In the genomic region with DNA sequence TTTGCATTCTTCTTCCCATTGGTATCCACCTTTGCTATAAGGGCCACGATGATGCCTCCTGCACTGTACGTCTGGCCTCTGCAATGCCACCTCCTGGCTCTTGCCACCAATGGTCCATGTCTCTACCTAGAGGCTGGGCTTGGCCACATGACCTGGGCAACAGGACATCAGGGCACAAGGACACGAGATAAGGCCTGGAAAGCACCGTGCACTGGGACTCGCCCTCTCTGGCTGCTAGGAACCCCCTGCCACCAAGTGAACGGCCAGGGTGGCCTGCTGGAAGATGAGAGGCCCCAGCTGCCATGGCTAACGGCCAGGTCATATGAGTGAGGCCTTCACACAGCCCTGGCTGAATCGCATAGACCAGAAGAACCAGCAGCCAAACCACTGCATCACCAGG, we compare ENCODE assay signal across 12 cellular contexts.
"Had no signal": no experiment of that assay in that cellular context is flagged by ENCODE, and none has a peak within 500 bp of the region (broad histone marks: within the 10 kb centered on the region; RNA-seq: fewer than 3 reads in every experiment).

No MANE protein-coding gene starts in this region.

- H3K27ac Mint-ChIP-seq: activated naive CD8-positive, alpha-beta T cell; T-helper 1 cell treated with Interleukin-12 subunit alpha and Interleukin-12 subunit beta and Interleukin-4 antibody, amounts not matched to agents 30 μg/mL and 1 μg/mL, for 36 hours had no signal

- H3K27me3 Mint-ChIP-seq: activated naive CD8-positive, alpha-beta T cell had no signal

- ATAC-seq: left colon had no signal

- H3K4me3 ChIP-seq: ovary had no signal

- DNase-seq: activated CD4-positive, alpha-beta T cell treated with anti-CD3 and anti-CD28 coated beads, Interleukin-2, amount 50 U/mL, for 1 hour; activated CD4-positive, CD25-positive, alpha-beta regulatory T cell; activated effector memory CD4-positive, alpha-beta T cell treated with anti-CD3 and anti-CD28 coated beads, Interleukin-2, amount 50 U/mL, for 16 hours; left colon; mesendoderm; ovary; retina; small intestine; trophoblast cell had no signal

- H3K4me3 Mint-ChIP-seq: activated naive CD8-positive, alpha-beta T cell; neural crest cell; T-helper 1 cell treated with Interleukin-12 subunit alpha and Interleukin-12 subunit beta and Interleukin-4 antibody, amounts not matched to agents 30 μg/mL and 1 μg/mL, for 36 hours had no signal

- H3K36me3 ChIP-seq: ovary had no signal

- H3K27ac ChIP-seq: ovary had no signal

- H3K27me3 ChIP-seq: ovary had no signal
